Comparison of ENCODE assay signal across 28 cellular contexts in the genomic region with DNA sequence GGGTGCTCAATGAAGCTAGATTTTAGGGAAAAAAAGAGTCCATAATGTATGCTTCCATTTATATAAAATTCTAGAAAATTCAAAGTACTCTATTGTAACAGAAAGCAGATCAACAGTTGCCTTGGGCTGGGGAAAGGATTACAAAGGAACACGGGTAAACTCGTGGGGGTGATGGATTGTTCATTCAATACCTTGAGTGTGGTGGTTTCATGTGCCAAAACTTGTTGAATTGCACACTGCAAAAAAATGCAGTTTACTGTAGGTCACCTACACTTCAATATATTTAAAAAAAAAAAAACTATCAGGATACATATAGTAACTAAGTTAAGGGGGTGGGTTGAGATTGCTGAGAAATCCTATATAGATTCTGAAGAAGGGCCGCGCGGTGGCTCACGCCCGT.
"Had no signal": no experiment of that assay in that cellular context is flagged by ENCODE, and none has a peak within 500 bp of the region (broad histone marks: within the 10 kb centered on the region; RNA-seq: fewer than 3 reads in every experiment).

No MANE protein-coding gene starts in this region.

- H3K9me3 Mint-ChIP-seq: immature natural killer cell had no signal

- H3K4me1 ChIP-seq: testis had no signal

- ATAC-seq: mucosa of descending colon; naive thymus-derived CD4-positive, alpha-beta T cell; natural killer cell treated with Interleukin-12 subunit alpha and Interleukin-12 subunit beta and Interleukin-15 and Interleukin-18, amount 100 ng/mL, for 72 hours; right cardiac atrium; sciatic nerve; stimulated activated naive B cell treated with anti-CD40 and anti-IgM and Interleukin-4, amounts not matched to agents 10 μg/mL and 1 μg/mL and 100 μg/mL, for 72 hours; stimulated activated naive CD8-positive, alpha-beta T cell treated with anti-CD3 and anti-CD28 coated beads, Interleukin-15, Interleukin-2, amounts not matched to agents 100 U/mL and 50 U/mL, for 24 hours; upper lobe of right lung had no signal

- DNase-seq: hippocampal formation; immature natural killer cell; left ventricle myocardium inferior; midbrain; mucosa of descending colon; naive thymus-derived CD4-positive, alpha-beta T cell; nucleus accumbens; retina; right cardiac atrium; stimulated activated CD4-positive, alpha-beta T cell treated with anti-CD3 and anti-CD28 coated beads, Interleukin-12 subunit alpha, Interleukin-12 subunit beta, amount 100 ng/mL, for 4 hours; stimulated activated CD4-positive, alpha-beta T cell treated with anti-CD3 and anti-CD28 coated beads, Interleukin-15, amount 100 ng/mL, for 24 hours; stimulated activated CD4-positive, alpha-beta T cell treated with anti-CD3 and anti-CD28 coated beads, Interleukin-2, amount 100 ng/mL, for 24 hours; stimulated activated CD4-positive, alpha-beta T cell treated with anti-CD3 and anti-CD28 coated beads, Interleukin-4, amount 100 ng/mL, for 1 hour; stimulated activated naive B cell treated with anti-CD40 and anti-IgM and Interleukin-4, amounts not matched to agents 10 μg/mL and 1 μg/mL and 100 μg/mL, for 72 hours; stimulated activated naive CD8-positive, alpha-beta T cell treated with anti-CD3 and anti-CD28 coated beads, Interleukin-15, Interleukin-2, amounts not matched to agents 100 U/mL and 50 U/mL, for 24 hours; stomach; testis; thyroid gland; transverse colon; upper lobe of right lung had no signal

- H3K36me3 Mint-ChIP-seq: immature natural killer cell; naive thymus-derived CD4-positive, alpha-beta T cell had no signal

- H2AFZ ChIP-seq: parathyroid adenoma had no signal

- H3K27me3 Mint-ChIP-seq: memory B cell; progenitor cell of endocrine pancreas; stimulated activated naive B cell treated with anti-CD40 and anti-IgM and Interleukin-4, amounts not matched to agents 10 μg/mL and 1 μg/mL and 100 μg/mL, for 72 hours had no signal

- H3K9me3 ChIP-seq: left ventricle myocardium inferior, mucosa of descending colon, stomach, testis, thyroid gland, transverse colon, upper lobe of right lung had no signal

- H3K27ac ChIP-seq: left ventricle myocardium inferior, parathyroid adenoma, skin epidermis, stomach, testis, thyroid gland, transverse colon, upper lobe of right lung had no signal

- H3K27me3 ChIP-seq: stomach, testis, thyroid gland, transverse colon, upper lobe of right lung had no signal

- H3K4me3 Mint-ChIP-seq: immature natural killer cell; memory B cell; naive thymus-derived CD4-positive, alpha-beta T cell; natural killer cell treated with Interleukin-12 subunit alpha and Interleukin-12 subunit beta and Interleukin-15 and Interleukin-18, amount 100 ng/mL, for 72 hours; neural crest cell; stimulated activated naive B cell treated with anti-CD40 and anti-IgM and Interleukin-4, amounts not matched to agents 10 μg/mL and 1 μg/mL and 100 μg/mL, for 72 hours had no signal

- H3K9ac ChIP-seq: parathyroid adenoma had no signal

- H3K27ac Mint-ChIP-seq: immature natural killer cell; memory B cell; naive thymus-derived CD4-positive, alpha-beta T cell; natural killer cell treated with Interleukin-12 subunit alpha and Interleukin-12 subunit beta and Interleukin-15 and Interleukin-18, amount 100 ng/mL, for 72 hours; progenitor cell of endocrine pancreas; stimulated activated naive B cell treated with anti-CD40 and anti-IgM and Interleukin-4, amounts not matched to agents 10 μg/mL and 1 μg/mL and 100 μg/mL, for 72 hours had no signal

- H3K4me3 ChIP-seq: left ventricle myocardium inferior, lung, mucosa of descending colon, skin epidermis, stomach, testis, thyroid gland, transverse colon, upper lobe of right lung had no signal

- H3K4me1 Mint-ChIP-seq: immature natural killer cell; naive thymus-derived CD4-positive, alpha-beta T cell had no signal
